Comparison of ENCODE assay signal across 21 cellular contexts in the genomic region with DNA sequence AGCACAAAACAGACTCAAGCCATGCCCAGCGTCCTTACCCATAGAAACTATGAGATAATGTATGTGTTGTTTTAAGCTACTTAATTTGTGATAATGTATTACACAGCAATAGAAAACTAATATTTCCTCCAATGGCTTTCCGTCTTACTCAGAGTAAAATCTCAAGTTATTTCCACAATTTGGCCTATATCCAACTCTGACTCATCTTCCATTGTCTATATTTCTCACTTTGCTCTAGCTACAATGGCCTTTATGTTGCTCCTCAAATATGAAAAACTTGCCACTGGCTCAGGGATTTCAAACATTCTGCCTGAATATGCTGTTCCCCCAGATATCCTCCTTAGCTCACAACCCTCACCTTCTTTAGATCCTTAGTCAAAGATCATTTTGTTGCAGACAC. TPM values are rescaled to one million over a fixed set of nuclear protein-coding genes. Genes with fewer than 3 reads are reported as not detected.
A peak's percentile ranks its signal among the peaks of the same experiment; 100 is the strongest.
DNase-seq lines count a peak whose midpoint lies in the region; ATAC-seq and TF ChIP-seq lines count a peak whose summit lies in the region.
"Had no signal": no experiment of that assay in that cellular context is flagged by ENCODE, and none has a peak within 500 bp of the region (broad histone marks: within the 10 kb centered on the region; RNA-seq: fewer than 3 reads in every experiment).

No MANE protein-coding gene starts in this region.

- H4K20me1 ChIP-seq in PC-3 (ENCODE audit: low read length) = no peaks in the 10 kb centered on the region

- no peaks in the 10 kb centered on the region for H3K9me3 ChIP-seq in PC-3 (ENCODE audit: low read length)
- H3K9me3 ChIP-seq in sigmoid colon = no peaks in the 10 kb centered on the region

- DNase-seq in EH (ENCODE audit: low read depth) (peak; percentile 45), PC-3 (peak; percentile 45), choroid plexus epithelial cell (ENCODE audit: low read depth) (peak; percentile 52), lung microvascular endothelial cell (ENCODE audit: low read depth in 2 of 2) (peak; percentile 3 to 54), HUDEP-2 (lab: John Stamatoyannopoulos, UW; ENCODE audit: unreplicated experiment in 76 of 76) (no peak), amygdala (lab: John Stamatoyannopoulos, UW) (no peak), sigmoid colon (no peak)
- DNase-seq in stimulated activated CD4-positive, alpha-beta T cell treated with anti-CD3 and anti-CD28 coated beads, Interleukin-1b, Interleukin-23, amount 100 ng/mL, for 48 hours = no peak
- DNase-seq: activated CD4-positive, alpha-beta memory T cell treated with anti-CD3 and anti-CD28 coated beads for 36 hours; activated CD4-positive, CD25-positive, alpha-beta regulatory T cell; activated gamma-delta T cell; amniotic stem cell; C1 segment of cervical spinal cord; NCI-H2171; NCI-H69; nucleus accumbens; retina had no signal

- 90 to 96% methylated on average over 2 of the region's 2 CpGs for WGBS in sigmoid colon, 2 donors

- ATAC-seq in PC-3 = no peak

- H3F3A ChIP-seq in PC-3 (ENCODE audit: low read length, unreplicated experiment) = no peaks in the 10 kb centered on the region

- H3K36me3 ChIP-seq in PC-3 (ENCODE audit: low read depth, low read length) (no peaks in the 10 kb centered on the region), sigmoid colon (no peaks in the 10 kb centered on the region)

- H3K9me2 ChIP-seq in PC-3 (replicated peaks; ENCODE audit: low read length) = no peaks in the 10 kb centered on the region

- H3K4me1 ChIP-seq in PC-3 (ENCODE audit: insufficient read depth, low read length) = peaks cover 16% of the 10 kb centered on the region
- no peaks in the 10 kb centered on the region for H3K4me1 ChIP-seq in sigmoid colon

- TF ChIP-seq CTCF in PC-3 (conservative IDR thresholded peaks at IDR 0.05; ENCODE audit: low read depth, low read length) (no peak), choroid plexus epithelial cell (conservative IDR thresholded peaks at IDR 0.05; ENCODE audit: low read depth, low read length) (no peak), sigmoid colon (IDR thresholded peaks at IDR 0.05) (no peak)

- H3K9ac ChIP-seq in PC-3 (ENCODE audit: low read length) = no peak overlapping the region

- TF ChIP-seq EP300 in sigmoid colon (IDR thresholded peaks at IDR 0.05) = no peak

- CTCF ChIA-PET in PC-3 (lab: Charles Lee) = no interaction called here

- H3K4me3 ChIP-seq in PC-3 (ENCODE audit: low read length) = no peak overlapping the region
- H3K4me3 ChIP-seq in choroid plexus epithelial cell (ENCODE audit: low read depth, low read length) = no peak overlapping the region
- no peak overlapping the region for H3K4me3 ChIP-seq in sigmoid colon

- no peak overlapping the region for H2AFZ ChIP-seq in PC-3 (ENCODE audit: low read length)

- no TSS peak for BruUV-seq in PC-3 (replicated peaks; lab: Mats Ljungman, UMichigan)

- H3K27ac ChIP-seq in PC-3 (ENCODE audit: low read length) (no peak overlapping the region), sigmoid colon (no peak overlapping the region)

- H3K79me2 ChIP-seq in PC-3 (ENCODE audit: low read length) = no peaks in the 10 kb centered on the region

- H3K4me2 ChIP-seq in PC-3 (ENCODE audit: low read length) = no peak overlapping the region

- intact Hi-C loops in PC-3 (cut with micrococcal nuclease) = no loop called here
- intact Hi-C loops in sigmoid colon (cut with DNase I) = no loop called here

- no peak for TF ChIP-seq POLR2A in sigmoid colon (IDR thresholded peaks at IDR 0.05)

- H3K27me3 ChIP-seq in PC-3 (ENCODE audit: low read length) = no peaks in the 10 kb centered on the region
- no peaks in the 10 kb centered on the region for H3K27me3 ChIP-seq in sigmoid colon

- POLR2A ChIA-PET in PC-3 (lab: Charles Lee; ENCODE audit: unreplicated experiment) = no interaction called here

RNA-seq across cellular contexts. Expression of gene IQCM, which starts 31.6 kb away (rescaled TPM):
- total RNA-seq in PC-3 (2014; rRNA removed) = not detected in 2 replicates
- total RNA-seq in lung microvascular endothelial cell = not detected in 2 replicates
- total RNA-seq in sigmoid colon = not detected
- 1 to 10 TPM in 1 of 3 donors, under 1 TPM in 1, not detected in 1; 0.41 to 1.2 TPM for polyA plus RNA-seq in sigmoid colon
- total RNA-seq: activated CD4-positive, alpha-beta memory T cell treated with anti-CD3 and anti-CD28 coated beads for 36 hours; G401; kidney epithelial cell had no signal
- polyA plus RNA-seq: esophagus, IgD-negative memory B cell had no signal

Comparison
In these comparisons a context has a peak if more than half of its experiments do, and no peak if none do; other contexts are left out.
1. DNase-seq: peak in EH (single experiment), PC-3 (single experiment), choroid plexus epithelial cell (single experiment) and lung microvascular endothelial cell (2 of 2); none in HUDEP-2 (0 of 76), amygdala (0 of 56), sigmoid colon (single experiment) and stimulated activated CD4-positive, alpha-beta T cell treated with anti-CD3 and anti-CD28 coated beads, Interleukin-1b, Interleukin-23, amount 100 ng/mL, for 48 hours (single experiment).